ENCODE assay signal across 8 cellular contexts in genomic region chr2:95159690-95160449, GRCh38. TPM values are rescaled to one million over a fixed set of nuclear protein-coding genes. Genes with fewer than 3 reads are reported as not detected.
DNase-seq lines count a peak whose midpoint lies in the region; ATAC-seq, FAIRE-seq and TF ChIP-seq lines count a peak whose summit lies in the region.

TSS of gene ZNF514 (minus strand) at chr2:95159848. CDS start at chr2:95153253, 6,595 bp downstream.

- peaks cover 6% of the 10 kb centered on the region for H3K4me1 ChIP-seq in RWPE2 (ENCODE audit: insufficient read depth, poor library complexity, severe bottlenecking)

- ATAC-seq in GM21515 (IDR thresholded peaks at IDR 0.05; ENCODE audit: unreplicated experiment) (peak; percentile 88), RWPE2 (ENCODE audit: low read depth) (peak; percentile 79)
- peak; percentile 90 for ATAC-seq in stimulated activated naive CD8-positive, alpha-beta T cell treated with anti-CD3 and anti-CD28 coated beads, Interleukin-15, amount 100 ng/mL, for 72 hours

- DNase-seq in D721Med (ENCODE audit: insufficient read length, low spot score) = peak; percentile 47
- peak; percentile 77 for DNase-seq in HuH-7 (ENCODE audit: low spot score)
- peak; percentile 68 for DNase-seq in RWPE2 (ENCODE audit: low spot score)
- DNase-seq in activated gamma-delta T cell (lab: John Stamatoyannopoulos, UW) = peak; percentile 79
- DNase-seq in foreskin fibroblast = peak; percentile 74 to 91
- DNase-seq in neural crest cell (ENCODE audit: low read depth, low spot score) = peak; percentile 62
- peak; percentile 74 for DNase-seq in stimulated activated naive CD8-positive, alpha-beta T cell treated with anti-CD3 and anti-CD28 coated beads, Interleukin-15, amount 100 ng/mL, for 72 hours

- peaks cover 24% of the 10 kb centered on the region for H3K4me1 Mint-ChIP-seq in neural crest cell
- peaks cover 42% of the 10 kb centered on the region for H3K4me1 Mint-ChIP-seq in stimulated activated naive CD8-positive, alpha-beta T cell treated with anti-CD3 and anti-CD28 coated beads, Interleukin-15, amount 100 ng/mL, for 72 hours

- H3K9me3 ChIP-seq in RWPE2 (ENCODE audit: severe bottlenecking) = no peaks in the 10 kb centered on the region

- H3K27ac Mint-ChIP-seq in neural crest cell (ENCODE audit: unreplicated experiment) = peak within 1 kb of the TSS; percentile 27
- H3K27ac Mint-ChIP-seq in stimulated activated naive CD8-positive, alpha-beta T cell treated with anti-CD3 and anti-CD28 coated beads, Interleukin-15, amount 100 ng/mL, for 72 hours = peak within 1 kb of the TSS; percentile 92

- peak within 1 kb of the TSS; percentile 92 for H3K4me3 Mint-ChIP-seq in neural crest cell
- peak within 1 kb of the TSS; percentile 94 to 95 for H3K4me3 Mint-ChIP-seq in stimulated activated naive CD8-positive, alpha-beta T cell treated with anti-CD3 and anti-CD28 coated beads, Interleukin-15, amount 100 ng/mL, for 72 hours

- H3K27me3 ChIP-seq in RWPE2 (ENCODE audit: insufficient read depth, poor library complexity, severe bottlenecking) = no peaks in the 10 kb centered on the region

- H3K4me3 ChIP-seq in RWPE2 (ENCODE audit: severe bottlenecking) = peak within 1 kb of the TSS; percentile 56
- H3K4me3 ChIP-seq in foreskin fibroblast (ENCODE audit: low read depth in 1 of 2, low read length in 2 of 2) = peak within 1 kb of the TSS; percentile 75 to 80

- H3K27ac ChIP-seq in RWPE2 (ENCODE audit: poor library complexity, severe bottlenecking) = peak within 1 kb of the TSS; percentile 38

- H3K27me3 Mint-ChIP-seq in neural crest cell (ENCODE audit: low read depth) = no peaks in the 10 kb centered on the region
- H3K27me3 Mint-ChIP-seq in stimulated activated naive CD8-positive, alpha-beta T cell treated with anti-CD3 and anti-CD28 coated beads, Interleukin-15, amount 100 ng/mL, for 72 hours = no peaks in the 10 kb centered on the region

- H3K9me3 Mint-ChIP-seq in neural crest cell = peaks cover 4% of the 10 kb centered on the region
- H3K9me3 Mint-ChIP-seq in stimulated activated naive CD8-positive, alpha-beta T cell treated with anti-CD3 and anti-CD28 coated beads, Interleukin-15, amount 100 ng/mL, for 72 hours = peaks cover 10 to 14% of the 10 kb centered on the region in 2 donors

- H3K36me3 Mint-ChIP-seq in neural crest cell (ENCODE audit: low read depth) = peaks cover 20% of the 10 kb centered on the region

- no peak for FAIRE-seq in D721Med (lab: Jason Lieb, UNC)

- no peak for TF ChIP-seq CTCF in D721Med (IDR thresholded peaks at IDR 0.05; ENCODE audit: insufficient read depth, missing control alignments)
- TF ChIP-seq CTCF in RWPE2 (IDR thresholded peaks at IDR 0.05; ENCODE audit: poor library complexity, severe bottlenecking) = no peak
- no peak for TF ChIP-seq CTCF in foreskin fibroblast (IDR thresholded peaks at IDR 0.05; ENCODE audit: low read depth, low read length)
- no peak for TF ChIP-seq CTCF in neural crest cell (conservative IDR thresholded peaks at IDR 0.05)

- peaks cover 21% of the 10 kb centered on the region for H3K36me3 ChIP-seq in RWPE2 (ENCODE audit: low read depth)

RNA-seq across cellular contexts. Expression of gene ZNF514, which starts in this region (rescaled TPM):
- 22.6 and 28.0 TPM in 2 replicates for total RNA-seq in neural crest cell

Comparison
In these comparisons a context has a peak if more than half of its experiments do, and no peak if none do; other contexts are left out.
1. Peak in every context shown above with its lines: DNase-seq, ATAC-seq, H3K4me3 ChIP-seq and H3K27ac ChIP-seq.